Comparison of ENCODE assay signal across 12 cellular contexts in genomic region chr10:62769574-62770242, GRCh38. TPM values are rescaled to one million over a fixed set of nuclear protein-coding genes. Genes with fewer than 3 reads are reported as not detected.
A peak's percentile ranks its signal among the peaks of the same experiment; 100 is the strongest.
DNase-seq lines count a peak whose midpoint lies in the region; ATAC-seq and TF ChIP-seq lines count a peak whose summit lies in the region.
"Had no signal": no experiment of that assay in that cellular context is flagged by ENCODE, and none has a peak within 500 bp of the region (broad histone marks: within the 10 kb centered on the region; RNA-seq: fewer than 3 reads in every experiment).

No MANE protein-coding gene starts in this region.

- H3K4me1 Mint-ChIP-seq in stimulated activated naive B cell treated with anti-CD40 and anti-IgM and Interleukin-4, amounts not matched to agents 10 μg/mL and 1 μg/mL and 100 μg/mL, for 72 hours: peaks cover 25 to 60% of the 10 kb centered on the region in 2 donors
- H3K4me1 Mint-ChIP-seq in HFFc6 (ENCODE audit: low read depth): peaks cover 18% of the 10 kb centered on the region
- H3K4me1 Mint-ChIP-seq in CD14-positive monocyte: peaks cover 2% of the 10 kb centered on the region

- no peak overlapping the region for H3K4me3 Mint-ChIP-seq in stimulated activated naive B cell treated with anti-CD40 and anti-IgM and Interleukin-4, amounts not matched to agents 10 μg/mL and 1 μg/mL and 100 μg/mL, for 72 hours
- H3K4me3 Mint-ChIP-seq in HFFc6: no peak overlapping the region
- H3K4me3 Mint-ChIP-seq in CD14-positive monocyte: no peak overlapping the region
- H3K4me3 Mint-ChIP-seq: activated naive CD8-positive, alpha-beta T cell; type B pancreatic cell had no signal

- peaks cover 0 to 10% of the 10 kb centered on the region in 2 donors for H3K9me3 Mint-ChIP-seq in stimulated activated naive B cell treated with anti-CD40 and anti-IgM and Interleukin-4, amounts not matched to agents 10 μg/mL and 1 μg/mL and 100 μg/mL, for 72 hours
- H3K9me3 Mint-ChIP-seq in HFFc6 (no peaks in the 10 kb centered on the region), CD14-positive monocyte (peaks cover 0 to 2% (median under 1%) of the 10 kb centered on the region in 7 donors)
- H3K9me3 Mint-ChIP-seq: type B pancreatic cell had no signal

- no peak for TF ChIP-seq CTCF in cardiac fibroblast (IDR thresholded peaks at IDR 0.05; ENCODE audit: low read depth, low read length)
- TF ChIP-seq CTCF in HFFc6 (IDR thresholded peaks at IDR 0.05): no peak
- no peak for TF ChIP-seq CTCF in CD14-positive monocyte (IDR thresholded peaks at IDR 0.05)

- peak; percentile 49 for ATAC-seq in Right ventricle myocardium inferior
- peak; percentile 84 for ATAC-seq in HG02870 (IDR thresholded peaks at IDR 0.05; ENCODE audit: unreplicated experiment)
- ATAC-seq in stimulated activated naive B cell treated with anti-CD40 and anti-IgM and Interleukin-4, amounts not matched to agents 10 μg/mL and 1 μg/mL and 100 μg/mL, for 72 hours (replicated peaks): peak in 1 of 2 donors; percentile 64
- no peak for ATAC-seq in HG03571 (IDR thresholded peaks at IDR 0.05; ENCODE audit: unreplicated experiment)

- H3K27ac Mint-ChIP-seq in stimulated activated naive B cell treated with anti-CD40 and anti-IgM and Interleukin-4, amounts not matched to agents 10 μg/mL and 1 μg/mL and 100 μg/mL, for 72 hours: peak overlapping the region; percentile 83
- H3K27ac Mint-ChIP-seq in HFFc6 (no peak overlapping the region), CD14-positive monocyte (no peak overlapping the region)
- H3K27ac Mint-ChIP-seq: activated naive CD8-positive, alpha-beta T cell; type B pancreatic cell had no signal

- no peak overlapping the region for H3K4me3 ChIP-seq in cardiac fibroblast (replicated peaks in 1 of 2; ENCODE audit: low read depth in 2 of 2, low read length in 2 of 2)

- no peaks in the 10 kb centered on the region for H3K27me3 Mint-ChIP-seq in stimulated activated naive B cell treated with anti-CD40 and anti-IgM and Interleukin-4, amounts not matched to agents 10 μg/mL and 1 μg/mL and 100 μg/mL, for 72 hours
- H3K27me3 Mint-ChIP-seq in HFFc6 (ENCODE audit: insufficient read depth) (peaks cover 2% of the 10 kb centered on the region), CD14-positive monocyte (ENCODE audit: low read depth in 3 of 3) (peaks cover 1 to 12% (median 6%) of the 10 kb centered on the region in 3 donors)

- no peak for DNase-seq in Right ventricle myocardium inferior (ENCODE audit: missing footprints)
- no peak for DNase-seq in cardiac septum (ENCODE audit: low spot score)
- DNase-seq in cardiac fibroblast (ENCODE audit: low read depth in 2 of 2): peak; percentile 11 to 21
- DNase-seq in stimulated activated naive B cell treated with anti-CD40 and anti-IgM and Interleukin-4, amounts not matched to agents 10 μg/mL and 1 μg/mL and 100 μg/mL, for 72 hours: no peak
- no peak for DNase-seq in HFFc6
- DNase-seq in CD14-positive monocyte (ENCODE audit: low spot score): no peak
- DNase-seq: NCI-H524, T-helper 9 cell had no signal

- H3K36me3 Mint-ChIP-seq in stimulated activated naive B cell treated with anti-CD40 and anti-IgM and Interleukin-4, amounts not matched to agents 10 μg/mL and 1 μg/mL and 100 μg/mL, for 72 hours: peaks cover 0 to 5% of the 10 kb centered on the region in 2 donors
- no peaks in the 10 kb centered on the region for H3K36me3 Mint-ChIP-seq in HFFc6 (ENCODE audit: low read depth)
- no peaks in the 10 kb centered on the region for H3K36me3 Mint-ChIP-seq in CD14-positive monocyte
- H3K36me3 Mint-ChIP-seq: activated naive CD8-positive, alpha-beta T cell; type B pancreatic cell had no signal

- intact Hi-C loops in Right ventricle myocardium inferior (cut with DNase I): loop anchor here (5.0 kb wide), 1 partner anchor 137 kb away; no protein-coding TSS in a partner anchor
- intact Hi-C loops in cardiac septum (cut with DNase I): no loop called here
- intact Hi-C loops in CD14-positive monocyte (cut with micrococcal nuclease): no loop called here

RNA-seq across cellular contexts. Expression of gene ADO, which starts 34.8 kb away (rescaled TPM):
- total RNA-seq in Right ventricle myocardium inferior: 16.3 TPM
- 19.5 TPM for total RNA-seq in cardiac septum
- total RNA-seq in HFFc6 (2021; fragmentation: NEBNext Ultra II Directional; extraction: Animal tissue kit (Norgen Biotek cat#: 25700)): 10 to 100 TPM; 13.7 to 19.2 (median 16.5) TPM
- polyA plus RNA-seq in CD14-positive monocyte: 1 to 10 TPM; 6.2 to 7.0 TPM

RNA-seq across cellular contexts. Expression of gene EGR2, which starts 46.5 kb away (rescaled TPM):
- total RNA-seq in Right ventricle myocardium inferior (1.0 TPM), cardiac septum (4.8 TPM)
- under 1 TPM; 0.13 to 0.64 (median 0.26) TPM for total RNA-seq in HFFc6 (2021; fragmentation: NEBNext Ultra II Directional; extraction: Animal tissue kit (Norgen Biotek cat#: 25700))
- 10 to 100 TPM; 10.3 to 54.9 TPM for polyA plus RNA-seq in CD14-positive monocyte

Comparison
In these comparisons a context has a peak if more than half of its experiments do, and no peak if none do; other contexts are left out.
1. DNase-seq: peak in cardiac fibroblast (2 of 2); none in Right ventricle myocardium inferior (single experiment), cardiac septum (single experiment), stimulated activated naive B cell treated with anti-CD40 and anti-IgM and Interleukin-4, amounts not matched to agents 10 μg/mL and 1 μg/mL and 100 μg/mL, for 72 hours (single experiment), HFFc6 (single experiment) and CD14-positive monocyte (single experiment).